In genomic region chr10:29386347-29386999, GRCh38 we compare ENCODE assay signal across 8 cellular contexts.
A peak's percentile ranks its signal among the peaks of the same experiment; 100 is the strongest.
DNase-seq lines count a peak whose midpoint lies in the region; ATAC-seq and TF ChIP-seq lines count a peak whose summit lies in the region.

No MANE protein-coding gene starts in this region.

- no peaks in the 10 kb centered on the region for H3K36me3 ChIP-seq in lung (ENCODE audit: control insufficient read depth in 2 of 2, insufficient read depth in 2 of 2, low read length in 2 of 2)

- no peak overlapping the region for H3K4me3 ChIP-seq in lung

- peak; percentile 28 for DNase-seq in NCI-H1436 (lab: John Stamatoyannopoulos, UW)
- no peak for DNase-seq in NCI-H1436 treated with DMSO at 0.1 percent for 48 hours (lab: John Stamatoyannopoulos, UW)
- peak; percentile 27 for DNase-seq in NCI-H345 treated with DMSO at 0.1 percent for 48 hours (lab: John Stamatoyannopoulos, UW; ENCODE audit: unreplicated experiment)
- DNase-seq in central memory CD4-positive, alpha-beta T cell, result peak; percentile 15
- no peak for DNase-seq in lung (ENCODE audit: low spot score)
- no peak for DNase-seq in epidermal melanocyte (ENCODE audit: insufficient read length, low spot score)
- no peak for DNase-seq in GOT3 (lab: John Stamatoyannopoulos, UW)

- peak; percentile 39 for TF ChIP-seq CTCF in lung (IDR thresholded peaks at IDR 0.05; ENCODE audit: control extremely low read depth, extremely low read depth)

- H3K4me1 ChIP-seq in lung (ENCODE audit: control insufficient read depth in 2 of 2, insufficient read depth in 2 of 2, low read length in 2 of 2), result no peaks in the 10 kb centered on the region

- H3K9me3 ChIP-seq in lung (ENCODE audit: control insufficient read depth in 2 of 2, insufficient read depth in 1 of 2, low read length in 1 of 2), result no peaks in the 10 kb centered on the region

- ATAC-seq in GM19455 (IDR thresholded peaks at IDR 0.05; ENCODE audit: unreplicated experiment), result peak; percentile 66
- peak; percentile 41 for ATAC-seq in lung (ENCODE audit: insufficient read depth, low FRiP score)

- no peaks in the 10 kb centered on the region for H3K27me3 ChIP-seq in lung (ENCODE audit: control insufficient read depth, insufficient read depth)

- WGBS in lung, 2 donors, result 46 to 50% methylated on average over 8 of the region's 8 CpGs

- no peak overlapping the region for H3K27ac ChIP-seq in lung (ENCODE audit: low read depth in 1 of 2, low read length in 1 of 2)

Comparison
In these comparisons a context has a peak if more than half of its experiments do, and no peak if none do; other contexts are left out.
1. DNase-seq: peak in NCI-H1436 (single experiment), NCI-H345 treated with DMSO at 0.1 percent for 48 hours (single experiment) and central memory CD4-positive, alpha-beta T cell (single experiment); none in NCI-H1436 treated with DMSO at 0.1 percent for 48 hours (single experiment), lung (single experiment), epidermal melanocyte (single experiment) and GOT3 (single experiment).